Comparison of ENCODE assay signal across 36 cellular contexts in genomic region chr5:109298794-109299193, GRCh38.
"Had no signal": no experiment of that assay in that cellular context is flagged by ENCODE, and none has a peak within 500 bp of the region (broad histone marks: within the 10 kb centered on the region; RNA-seq: fewer than 3 reads in every experiment).

No MANE protein-coding gene starts in this region.

- H3K4me1 ChIP-seq: ascending aorta had no signal

- H3K4me3 ChIP-seq: ascending aorta, cardiac muscle cell had no signal

- H3K9me3 Mint-ChIP-seq: activated naive CD4-positive, alpha-beta T cell treated with anti-CD3 and anti-CD28 coated beads, Interleukin-2, amount 10 ng/mL, durations not matched to agents 7 days and 5 days; activated naive CD8-positive, alpha-beta T cell treated with anti-CD3 and anti-CD28 coated beads, Interleukin-2, amount 10 ng/mL, durations not matched to agents 7 days and 5 days; activated T-helper 2 cell treated with anti-CD3 and anti-CD28 coated beads, Interferon-gamma antibody, Interleukin-2, Interleukin-4, amounts not matched to agents 10 μg/mL and 5 μg/mL and 100 μg/mL, durations not matched to agents 14 hours and 24 hours and 36 hours; central memory CD8-positive, alpha-beta T cell; T-helper 2 cell treated with Interferon-gamma antibody and Interleukin-4, amounts not matched to agents 5 μg/mL and 100 μg/mL, for 36 hours had no signal

- H3K36me3 ChIP-seq: ascending aorta, cardiac muscle cell had no signal

- DNase-seq: activated CD4-positive, alpha-beta memory T cell treated with anti-CD3 and anti-CD28 coated beads, Interleukin-2, amount 10 ng/mL, durations not matched to agents 7 days and 5 days; activated CD4-positive, alpha-beta T cell treated with anti-CD3 and anti-CD28 coated beads for 1 hour; activated CD4-positive, alpha-beta T cell treated with anti-CD3 and anti-CD28 coated beads for 36 hours; activated CD4-positive, alpha-beta T cell treated with anti-CD3 and anti-CD28 coated beads for 48 hours; activated CD4-positive, alpha-beta T cell treated with anti-CD3 and anti-CD28 coated beads, Interleukin-2, amount 10 ng/mL, durations not matched to agents 7 days and 5 days; activated CD4-positive, alpha-beta T cell treated with anti-CD3 and anti-CD28 coated beads, Interleukin-2, amount 50 U/mL, for 48 hours; activated CD4-positive, CD25-positive, alpha-beta regulatory T cell; activated CD8-positive, alpha-beta memory T cell treated with anti-CD3 and anti-CD28 coated beads for 24 hours; activated CD8-positive, alpha-beta memory T cell treated with anti-CD3 and anti-CD28 coated beads, Interleukin-2, amount 10 ng/mL, durations not matched to agents 7 days and 5 days; activated CD8-positive, alpha-beta memory T cell treated with anti-CD3 and anti-CD28 coated beads, Interleukin-2, amount 50 U/mL, for 48 hours; activated CD8-positive, alpha-beta T cell treated with anti-CD3 and anti-CD28 coated beads, Interleukin-2, amount 10 ng/mL, durations not matched to agents 7 days and 5 days; activated effector memory CD4-positive, alpha-beta T cell treated with Interleukin-2 at 50 U/mL for 16 hours; activated gamma-delta T cell; activated naive CD4-positive, alpha-beta T cell treated with anti-CD3 and anti-CD28 coated beads, Interleukin-2, amount 10 ng/mL, durations not matched to agents 7 days and 5 days; activated naive CD4-positive, alpha-beta T cell treated with Interleukin-2 at 50 U/mL for 16 hours; activated naive CD8-positive, alpha-beta T cell treated with anti-CD3 and anti-CD28 coated beads, Interleukin-2, amount 10 ng/mL, durations not matched to agents 7 days and 5 days; activated naive CD8-positive, alpha-beta T cell treated with anti-CD3 and anti-CD28 coated beads, Interleukin-2, amount 50 U/mL, for 24 hours; activated T-cell treated with anti-CD3 and anti-CD28 coated beads, Interleukin-2, amount 50 U/mL, for 24 hours; activated T-cell treated with anti-CD3 and anti-CD28 coated beads, Interleukin-2, amount 50 U/mL, for 48 hours; amygdala; anterior cingulate cortex; caudate nucleus; T-helper 1 cell; T-helper 2 cell; T-helper 9 cell had no signal

- H3K27me3 ChIP-seq: ascending aorta, cardiac muscle cell had no signal

- H3K27me3 Mint-ChIP-seq: activated CD4-positive, alpha-beta memory T cell treated with anti-CD3 and anti-CD28 coated beads, Interleukin-2, amount 10 ng/mL, durations not matched to agents 7 days and 5 days; activated CD4-positive, alpha-beta T cell treated with anti-CD3 and anti-CD28 coated beads for 36 hours; activated CD4-positive, alpha-beta T cell treated with anti-CD3 and anti-CD28 coated beads, Interleukin-2, amount 10 ng/mL, durations not matched to agents 7 days and 5 days; activated CD8-positive, alpha-beta memory T cell treated with anti-CD3 and anti-CD28 coated beads, Interleukin-2, amount 10 ng/mL, durations not matched to agents 7 days and 5 days; activated naive CD4-positive, alpha-beta T cell treated with anti-CD3 and anti-CD28 coated beads, Interleukin-2, amount 10 ng/mL, durations not matched to agents 7 days and 5 days; activated naive CD4-positive, alpha-beta T cell treated with anti-CD3 and anti-CD28 coated beads, Interleukin-2, amount 50 U/mL, for 24 hours; activated naive CD8-positive, alpha-beta T cell; activated naive CD8-positive, alpha-beta T cell treated with anti-CD3 and anti-CD28 coated beads, Interleukin-2, amount 10 ng/mL, durations not matched to agents 7 days and 5 days; activated naive CD8-positive, alpha-beta T cell treated with anti-CD3 and anti-CD28 coated beads, Interleukin-2, amount 50 U/mL, for 24 hours; activated T-cell treated with anti-CD3 and anti-CD28 coated beads, Interleukin-2, amount 50 U/mL, for 24 hours; brain; central memory CD8-positive, alpha-beta T cell had no signal

- H3K9me3 ChIP-seq: ascending aorta had no signal

- ATAC-seq: activated CD4-positive, alpha-beta T cell treated with anti-CD3 and anti-CD28 coated beads for 36 hours; activated CD4-positive, CD25-positive, alpha-beta regulatory T cell treated with anti-CD3 and anti-CD28 coated beads, Interleukin-2, amount 50 U/mL, for 24 hours; activated CD8-positive, alpha-beta memory T cell treated with anti-CD3 and anti-CD28 coated beads, Interleukin-2, amount 10 ng/mL, durations not matched to agents 7 days and 5 days; activated CD8-positive, alpha-beta T cell treated with anti-CD3 and anti-CD28 coated beads, Interleukin-2, amount 10 ng/mL, durations not matched to agents 7 days and 5 days; activated naive CD8-positive, alpha-beta T cell treated with anti-CD3 and anti-CD28 coated beads, Interleukin-2, amount 50 U/mL, for 24 hours had no signal

- H3K36me3 Mint-ChIP-seq: activated CD8-positive, alpha-beta memory T cell treated with anti-CD3 and anti-CD28 coated beads, Interleukin-2, amount 10 ng/mL, durations not matched to agents 7 days and 5 days; activated naive CD4-positive, alpha-beta T cell treated with anti-CD3 and anti-CD28 coated beads, Interleukin-2, amount 10 ng/mL, durations not matched to agents 7 days and 5 days; activated naive CD8-positive, alpha-beta T cell treated with anti-CD3 and anti-CD28 coated beads, Interleukin-2, amount 10 ng/mL, durations not matched to agents 7 days and 5 days; brain had no signal

- H3K27ac Mint-ChIP-seq: activated CD4-positive, alpha-beta memory T cell treated with anti-CD3 and anti-CD28 coated beads, Interleukin-2, amount 10 ng/mL, durations not matched to agents 7 days and 5 days; activated CD4-positive, alpha-beta T cell treated with anti-CD3 and anti-CD28 coated beads for 36 hours; activated CD4-positive, alpha-beta T cell treated with anti-CD3 and anti-CD28 coated beads, Interleukin-2, amount 10 ng/mL, durations not matched to agents 7 days and 5 days; activated CD8-positive, alpha-beta memory T cell treated with anti-CD3 and anti-CD28 coated beads, Interleukin-2, amount 10 ng/mL, durations not matched to agents 7 days and 5 days; activated CD8-positive, alpha-beta T cell treated with anti-CD3 and anti-CD28 coated beads, Interleukin-2, amount 10 ng/mL, durations not matched to agents 7 days and 5 days; activated naive CD4-positive, alpha-beta T cell treated with anti-CD3 and anti-CD28 coated beads, Interleukin-2, amount 10 ng/mL, durations not matched to agents 7 days and 5 days; activated naive CD4-positive, alpha-beta T cell treated with anti-CD3 and anti-CD28 coated beads, Interleukin-2, amount 50 U/mL, for 24 hours; activated naive CD8-positive, alpha-beta T cell; activated naive CD8-positive, alpha-beta T cell treated with anti-CD3 and anti-CD28 coated beads, Interleukin-2, amount 10 ng/mL, durations not matched to agents 7 days and 5 days; activated naive CD8-positive, alpha-beta T cell treated with anti-CD3 and anti-CD28 coated beads, Interleukin-2, amount 50 U/mL, for 24 hours; activated T-cell treated with anti-CD3 and anti-CD28 coated beads, Interleukin-2, amount 50 U/mL, for 24 hours; activated T-helper 2 cell treated with anti-CD3 and anti-CD28 coated beads, Interferon-gamma antibody, Interleukin-2, Interleukin-4, amounts not matched to agents 10 μg/mL and 5 μg/mL and 100 μg/mL, durations not matched to agents 14 hours and 24 hours and 36 hours; brain; T-helper 1 cell treated with Interleukin-12 subunit alpha and Interleukin-12 subunit beta and Interleukin-4 antibody, amounts not matched to agents 30 μg/mL and 1 μg/mL, for 36 hours; T-helper 2 cell treated with Interferon-gamma antibody and Interleukin-4, amounts not matched to agents 5 μg/mL and 100 μg/mL, for 36 hours had no signal

- H3K4me1 Mint-ChIP-seq: activated CD4-positive, alpha-beta memory T cell treated with anti-CD3 and anti-CD28 coated beads, Interleukin-2, amount 10 ng/mL, durations not matched to agents 7 days and 5 days; activated CD4-positive, alpha-beta T cell treated with anti-CD3 and anti-CD28 coated beads for 36 hours; activated CD4-positive, alpha-beta T cell treated with anti-CD3 and anti-CD28 coated beads, Interleukin-2, amount 10 ng/mL, durations not matched to agents 7 days and 5 days; activated CD8-positive, alpha-beta memory T cell treated with anti-CD3 and anti-CD28 coated beads, Interleukin-2, amount 10 ng/mL, durations not matched to agents 7 days and 5 days; activated naive CD4-positive, alpha-beta T cell treated with anti-CD3 and anti-CD28 coated beads, Interleukin-2, amount 10 ng/mL, durations not matched to agents 7 days and 5 days; activated naive CD4-positive, alpha-beta T cell treated with anti-CD3 and anti-CD28 coated beads, Interleukin-2, amount 50 U/mL, for 24 hours; activated naive CD8-positive, alpha-beta T cell treated with anti-CD3 and anti-CD28 coated beads, Interleukin-2, amount 10 ng/mL, durations not matched to agents 7 days and 5 days; activated naive CD8-positive, alpha-beta T cell treated with anti-CD3 and anti-CD28 coated beads, Interleukin-2, amount 50 U/mL, for 24 hours; central memory CD8-positive, alpha-beta T cell had no signal

- H3K4me3 Mint-ChIP-seq: activated CD4-positive, alpha-beta memory T cell treated with anti-CD3 and anti-CD28 coated beads, Interleukin-2, amount 10 ng/mL, durations not matched to agents 7 days and 5 days; activated CD4-positive, alpha-beta T cell treated with anti-CD3 and anti-CD28 coated beads for 36 hours; activated CD4-positive, alpha-beta T cell treated with anti-CD3 and anti-CD28 coated beads, Interleukin-2, amount 10 ng/mL, durations not matched to agents 7 days and 5 days; activated CD8-positive, alpha-beta memory T cell treated with anti-CD3 and anti-CD28 coated beads, Interleukin-2, amount 10 ng/mL, durations not matched to agents 7 days and 5 days; activated CD8-positive, alpha-beta T cell treated with anti-CD3 and anti-CD28 coated beads, Interleukin-2, amount 10 ng/mL, durations not matched to agents 7 days and 5 days; activated naive CD4-positive, alpha-beta T cell treated with anti-CD3 and anti-CD28 coated beads, Interleukin-2, amount 10 ng/mL, durations not matched to agents 7 days and 5 days; activated naive CD4-positive, alpha-beta T cell treated with anti-CD3 and anti-CD28 coated beads, Interleukin-2, amount 50 U/mL, for 24 hours; activated naive CD8-positive, alpha-beta T cell; activated naive CD8-positive, alpha-beta T cell treated with anti-CD3 and anti-CD28 coated beads, Interleukin-2, amount 10 ng/mL, durations not matched to agents 7 days and 5 days; activated naive CD8-positive, alpha-beta T cell treated with anti-CD3 and anti-CD28 coated beads, Interleukin-2, amount 50 U/mL, for 24 hours; activated T-cell treated with anti-CD3 and anti-CD28 coated beads, Interleukin-2, amount 50 U/mL, for 24 hours; brain; central memory CD8-positive, alpha-beta T cell; T-helper 1 cell treated with Interleukin-12 subunit alpha and Interleukin-12 subunit beta and Interleukin-4 antibody, amounts not matched to agents 30 μg/mL and 1 μg/mL, for 36 hours; T-helper 2 cell treated with Interferon-gamma antibody and Interleukin-4, amounts not matched to agents 5 μg/mL and 100 μg/mL, for 36 hours had no signal

- H3K27ac ChIP-seq: ascending aorta, cardiac muscle cell, VCaP had no signal
